In the genomic region with DNA sequence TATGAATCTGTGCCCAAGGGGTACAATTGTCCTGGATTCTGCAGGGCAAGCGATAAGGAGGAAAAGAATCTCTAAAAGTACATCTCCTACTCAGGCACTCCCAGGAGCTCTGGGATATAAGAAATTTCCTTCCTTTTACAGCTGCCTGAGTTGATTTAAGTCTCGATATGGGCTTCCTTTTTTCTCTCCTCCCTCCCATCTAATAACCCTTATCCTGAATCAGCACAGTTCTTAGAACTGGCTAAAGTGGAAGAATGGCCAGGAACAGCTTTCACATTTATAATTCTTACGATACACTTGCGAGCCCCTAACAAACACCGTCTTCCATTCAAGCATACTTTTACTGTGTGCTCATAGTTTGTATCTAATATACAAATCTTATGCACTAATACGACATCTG, we compare ENCODE assay signal across 29 cellular contexts.
"Had no signal": no experiment of that assay in that cellular context is flagged by ENCODE, and none has a peak within 500 bp of the region (broad histone marks: within the 10 kb centered on the region; RNA-seq: fewer than 3 reads in every experiment).

No MANE protein-coding gene starts in this region.

- H3K27ac ChIP-seq: left lung, lower lobe of right lung, neural progenitor cell, ovary, right atrium auricular region, right lobe of liver, testis, transverse colon, vagina had no signal

- H2AFZ ChIP-seq: neural progenitor cell had no signal

- H3K4me2 ChIP-seq: neural progenitor cell, smooth muscle cell had no signal

- DNase-seq: hypothalamus; islet precursor cell; kidney glomerular epithelial cell; left colon; left lung; lower lobe of right lung; mammary epithelial cell; mesenchymal stem cell; naive thymus-derived CD8-positive, alpha-beta T cell; ovary; right lobe of liver; stimulated activated CD4-positive, alpha-beta T cell treated with anti-CD3 and anti-CD28 coated beads, Interleukin-1b, Interleukin-23, amount 100 ng/mL, for 48 hours; stimulated activated CD4-positive, alpha-beta T cell treated with anti-CD3 and anti-CD28 coated beads, Interleukin-2, amount 100 ng/mL, for 48 hours; stimulated activated CD4-positive, alpha-beta T cell treated with anti-CD3 and anti-CD28 coated beads, Interleukin-4, amount 100 ng/mL, for 4 hours; stimulated activated CD8-positive, alpha-beta memory T cell treated with anti-CD3 and anti-CD28 coated beads, Interleukin-4, amount 100 ng/mL, for 48 hours; stimulated activated naive CD4-positive, alpha-beta T cell treated with Interleukin-2 at 50 U/mL for 16 hours; stimulated activated naive CD8-positive, alpha-beta T cell treated with anti-CD3 and anti-CD28 coated beads, Interleukin-15, amount 100 ng/mL, for 72 hours; substantia nigra; testis; transverse colon; upper lobe of left lung had no signal

- H3K4me1 ChIP-seq: left lung, lower lobe of right lung, right atrium auricular region, testis, transverse colon, upper lobe of left lung, vagina had no signal

- H3K27me3 Mint-ChIP-seq: naive thymus-derived CD8-positive, alpha-beta T cell; stimulated activated memory B cell treated with anti-CD40 and anti-IgM and Interleukin-4, amounts not matched to agents 10 μg/mL and 1 μg/mL and 100 μg/mL, for 72 hours; stimulated activated naive CD8-positive, alpha-beta T cell treated with anti-CD3 and anti-CD28 coated beads, Interleukin-15, amount 100 ng/mL, for 72 hours had no signal

- H3K4me1 Mint-ChIP-seq: naive thymus-derived CD8-positive, alpha-beta T cell; nephron; stimulated activated memory B cell treated with anti-CD40 and anti-IgM and Interleukin-4, amounts not matched to agents 10 μg/mL and 1 μg/mL and 100 μg/mL, for 72 hours; stimulated activated naive CD8-positive, alpha-beta T cell treated with anti-CD3 and anti-CD28 coated beads, Interleukin-15, amount 100 ng/mL, for 72 hours had no signal

- H3K4me3 ChIP-seq: left lung, lower lobe of right lung, neural progenitor cell, ovary, right atrium auricular region, right lobe of liver, smooth muscle cell, testis, thyroid gland, transverse colon, upper lobe of left lung, vagina had no signal

- H3K9ac ChIP-seq: neural progenitor cell had no signal

- H3K27ac Mint-ChIP-seq: naive thymus-derived CD8-positive, alpha-beta T cell; nephron; neural progenitor cell; progenitor cell of endocrine pancreas; stimulated activated memory B cell treated with anti-CD40 and anti-IgM and Interleukin-4, amounts not matched to agents 10 μg/mL and 1 μg/mL and 100 μg/mL, for 72 hours; stimulated activated naive CD8-positive, alpha-beta T cell treated with anti-CD3 and anti-CD28 coated beads, Interleukin-15, amount 100 ng/mL, for 72 hours had no signal

- H3K9me3 ChIP-seq: left lung, lower lobe of right lung, ovary, right atrium auricular region, right lobe of liver, testis, thyroid gland, transverse colon, upper lobe of left lung, vagina had no signal

- H3K4me3 Mint-ChIP-seq: naive thymus-derived CD8-positive, alpha-beta T cell; nephron; neural progenitor cell; stimulated activated memory B cell treated with anti-CD40 and anti-IgM and Interleukin-4, amounts not matched to agents 10 μg/mL and 1 μg/mL and 100 μg/mL, for 72 hours; stimulated activated naive CD8-positive, alpha-beta T cell treated with anti-CD3 and anti-CD28 coated beads, Interleukin-15, amount 100 ng/mL, for 72 hours had no signal

- H3K27me3 ChIP-seq: left lung, neural progenitor cell, ovary, right atrium auricular region, right lobe of liver, testis, thyroid gland, transverse colon, upper lobe of left lung, vagina had no signal

- H3K36me3 ChIP-seq: neural progenitor cell, ovary, right lobe of liver, transverse colon had no signal

- H3K9me3 Mint-ChIP-seq: naive thymus-derived CD8-positive, alpha-beta T cell; nephron; neural progenitor cell; stimulated activated memory B cell treated with anti-CD40 and anti-IgM and Interleukin-4, amounts not matched to agents 10 μg/mL and 1 μg/mL and 100 μg/mL, for 72 hours had no signal
